7 cellular contexts compared by ENCODE assay signal in genomic region chr1:58162952-58163550, GRCh38.
DNase-seq lines count a peak whose midpoint lies in the region; ATAC-seq and TF ChIP-seq lines count a peak whose summit lies in the region.

No MANE protein-coding gene starts in this region.

- 14% methylated on average over 9 of the region's 9 CpGs for WGBS in liver

- 0 out of 2 replicates have a peak, but pooled peaks cover 8% of the 10 kb centered on the region for H3K27me3 ChIP-seq in OCI-LY3 (ENCODE audit: low read depth, low read length)
- no peaks in the 10 kb centered on the region for H3K27me3 ChIP-seq in liver (ENCODE audit: control insufficient read depth in 4 of 4, insufficient read depth in 4 of 4, low read length in 3 of 4)

- no peaks in the 10 kb centered on the region for H3K79me2 ChIP-seq in OCI-LY3 (ENCODE audit: low read length)

- no peak overlapping the region for H3K9ac ChIP-seq in OCI-LY3 (ENCODE audit: low read length)
- H3K9ac ChIP-seq in liver (ENCODE audit: low read depth in 1 of 2, low read length in 2 of 2) = no peak overlapping the region

- TF ChIP-seq CTCF in GM10248 (IDR thresholded peaks at IDR 0.05; ENCODE audit: control extremely low read depth, extremely low read depth, low read depth, missing control alignments) (peak; percentile 69), OCI-LY3 (IDR thresholded peaks at IDR 0.05; ENCODE audit: low read depth, low read length) (peak; percentile 67), coronary artery (IDR thresholded peaks at IDR 0.05) (peak; percentile 82), liver (IDR thresholded peaks at IDR 0.05; ENCODE audit: low read depth, low read length, missing input control) (peak; percentile 89)

- CTCF ChIA-PET in GM10248 (lab: Yijun Ruan, JAX) = interaction anchor here (0.9 to 1.7 kb wide), 7 partner anchors 10 to 324 kb away, joined by 3 to 7 read pairs (median 3); no protein-coding TSS in a partner anchor

- peak; percentile 93 to 94 for TF ChIP-seq RAD21 in liver (IDR thresholded peaks at IDR 0.05)

- POLR2A ChIA-PET in GM10248 (lab: Yijun Ruan, JAX) = no interaction called here

- no peak overlapping the region for H3K27ac ChIP-seq in OCI-LY3 (ENCODE audit: low read length)
- H3K27ac ChIP-seq in coronary artery = no peak overlapping the region
- H3K27ac ChIP-seq in liver (ENCODE audit: low read depth in 1 of 2, low read length in 2 of 2) = no peak overlapping the region

- no peak for DNase-seq in GM10248 (ENCODE audit: extremely low spot score)
- DNase-seq in HuH-7 (ENCODE audit: low spot score) = peak; percentile 32
- no peak for DNase-seq in coronary artery (ENCODE audit: low spot score)
- peak; percentile 53 for DNase-seq in ureter (ENCODE audit: low spot score)

- no peak overlapping the region for H2AFZ ChIP-seq in OCI-LY3 (ENCODE audit: low read depth, low read length)

- no peak for ATAC-seq in HG02852 (IDR thresholded peaks at IDR 0.05; ENCODE audit: unreplicated experiment)

- H3K4me1 ChIP-seq in OCI-LY3 (ENCODE audit: low read length) = peaks cover 35% of the 10 kb centered on the region
- peaks cover 0 to 3% (median 0%) of the 10 kb centered on the region in 4 donors for H3K4me1 ChIP-seq in liver (ENCODE audit: control insufficient read depth in 4 of 4, insufficient read depth in 4 of 4, low read length in 3 of 4)

- H3K4me3 ChIP-seq in OCI-LY3 (ENCODE audit: low read length) = no peak overlapping the region
- peak overlapping the region; percentile 5 for H3K4me3 ChIP-seq in coronary artery
- no peak overlapping the region for H3K4me3 ChIP-seq in liver (ENCODE audit: low read depth in 1 of 3, low read length in 3 of 3)

- no peak overlapping the region for H3K4me2 ChIP-seq in OCI-LY3 (ENCODE audit: low read length)

- no peaks in the 10 kb centered on the region for H3K36me3 ChIP-seq in OCI-LY3 (replicated peaks; ENCODE audit: low read depth, low read length)
- H3K36me3 ChIP-seq in liver (ENCODE audit: control insufficient read depth in 4 of 4, insufficient read depth in 3 of 4, low read depth in 1 of 4, low read length in 3 of 4) = no peaks in the 10 kb centered on the region

- H3K9me3 ChIP-seq in OCI-LY3 (ENCODE audit: insufficient read depth, low read length) = no peaks in the 10 kb centered on the region
- no peaks in the 10 kb centered on the region for H3K9me3 ChIP-seq in liver (ENCODE audit: control insufficient read depth in 4 of 4, low read length in 3 of 4)

- peaks cover 4% of the 10 kb centered on the region; the same call in 1 of the 2 replicates for H4K20me1 ChIP-seq in OCI-LY3 (ENCODE audit: insufficient read depth, low read length)

TF ChIP-seq in liver, 16 proteins besides CTCF, POLR2A, EP300 and RAD21:
- TF ChIP-seq YY1 (IDR thresholded peaks at IDR 0.05) (no peak), ZBTB33 (IDR thresholded peaks at IDR 0.05) (no peak), SP1 (IDR thresholded peaks at IDR 0.05) (peak; percentile 8), REST (IDR thresholded peaks at IDR 0.05) (no peak), JUND (IDR thresholded peaks at IDR 0.05) (no peak), FOXA1 (IDR thresholded peaks at IDR 0.05) (no peak), HNF4G (IDR thresholded peaks at IDR 0.05) (no peak), MAX (IDR thresholded peaks at IDR 0.05) (no peak), NR2F2 (IDR thresholded peaks at IDR 0.05) (no peak), HNF4A (conservative IDR thresholded peaks at IDR 0.05) (peak in 1 of 2 donors; percentile 46), ATF3 (IDR thresholded peaks at IDR 0.05) (no peak), EGR1 (IDR thresholded peaks at IDR 0.05; ENCODE audit: low read depth in 2 of 2) (no peak)

Comparison
In these comparisons a context has a peak if more than half of its experiments do, and no peak if none do; other contexts are left out.
1. DNase-seq: peak in HuH-7 (single experiment) and ureter (single experiment); none in GM10248 (single experiment) and coronary artery (single experiment).
2. Peak in every context shown above with its lines, with median percentiles within 50 percentile points of each other: CTCF ChIP-seq.